ENCODE assay signal across 16 cellular contexts in the genomic region with DNA sequence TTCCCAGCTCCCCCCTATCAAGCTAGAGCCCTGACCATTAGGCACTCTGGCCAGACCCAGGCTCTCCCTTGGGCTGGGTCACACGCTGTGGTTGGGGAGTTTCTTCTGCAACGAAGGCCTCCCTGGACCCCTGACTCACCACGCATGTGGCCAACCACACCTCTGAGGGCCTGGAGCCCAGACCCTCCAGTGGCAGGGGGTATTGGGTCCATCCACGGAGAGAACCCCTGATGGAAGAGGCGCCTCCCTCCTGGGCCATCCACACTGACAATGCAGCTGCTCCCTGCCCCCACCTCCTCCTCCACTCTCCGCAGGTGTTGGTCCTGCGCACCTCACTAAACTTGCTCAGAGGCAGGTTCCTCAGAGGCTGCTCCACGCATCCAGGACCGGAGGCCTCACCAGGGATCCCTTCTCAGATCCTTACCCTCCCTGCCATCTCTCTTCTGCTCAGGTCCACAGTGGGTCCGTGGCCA.
DNase-seq lines count a peak whose midpoint lies in the region; ATAC-seq and TF ChIP-seq lines count a peak whose summit lies in the region.
"Had no signal": no experiment of that assay in that cellular context is flagged by ENCODE, and none has a peak within 500 bp of the region (broad histone marks: within the 10 kb centered on the region; RNA-seq: fewer than 3 reads in every experiment).

No MANE protein-coding gene starts in this region.

- H3K9me3 ChIP-seq in hepatocyte (ENCODE audit: low read depth), result no peaks in the 10 kb centered on the region
- H3K9me3 ChIP-seq: Peyer's patch had no signal

- H3K27me3 Mint-ChIP-seq in activated B cell treated with CpG ODN at 0.5 μM for 24 hours, result no peaks in the 10 kb centered on the region
- no peaks in the 10 kb centered on the region for H3K27me3 Mint-ChIP-seq in activated naive CD8-positive, alpha-beta T cell treated with anti-CD3 and anti-CD28 coated beads, Interleukin-2, amount 50 U/mL, for 24 hours
- H3K27me3 Mint-ChIP-seq: activated naive CD4-positive, alpha-beta T cell treated with anti-CD3 and anti-CD28 coated beads, Interleukin-2, amount 50 U/mL, for 24 hours; naive B cell had no signal

- peaks cover 31% of the 10 kb centered on the region for H3K4me1 Mint-ChIP-seq in activated B cell treated with CpG ODN at 0.5 μM for 24 hours
- no peaks in the 10 kb centered on the region for H3K4me1 Mint-ChIP-seq in activated naive CD8-positive, alpha-beta T cell treated with anti-CD3 and anti-CD28 coated beads, Interleukin-2, amount 50 U/mL, for 24 hours
- H3K4me1 Mint-ChIP-seq: activated naive CD4-positive, alpha-beta T cell treated with anti-CD3 and anti-CD28 coated beads, Interleukin-2, amount 50 U/mL, for 24 hours had no signal

- no peaks in the 10 kb centered on the region for H3K79me2 ChIP-seq in hepatocyte

- CTCF ChIA-PET in activated B cell treated with CpG ODN at 0.5 μM for 24 hours (lab: Charles Lee) (interaction anchor here (0.5 kb wide), 1 partner anchor 518 kb away, joined by 3 read pairs; no protein-coding TSS in a partner anchor), HEK293T (lab: Yijun Ruan, JAX) (interaction anchor here (0.6 kb wide), 1 partner anchor 56 kb away, joined by 3 read pairs; no protein-coding TSS in a partner anchor)

- no peak overlapping the region for H3K27ac ChIP-seq in hepatocyte
- H3K27ac ChIP-seq: Peyer's patch had no signal

- peaks cover 5% of the 10 kb centered on the region for H3K9me3 Mint-ChIP-seq in activated B cell treated with CpG ODN at 0.5 μM for 24 hours
- peaks cover 17% of the 10 kb centered on the region for H3K9me3 Mint-ChIP-seq in activated naive CD8-positive, alpha-beta T cell treated with anti-CD3 and anti-CD28 coated beads, Interleukin-2, amount 50 U/mL, for 24 hours
- H3K9me3 Mint-ChIP-seq: activated naive CD4-positive, alpha-beta T cell treated with anti-CD3 and anti-CD28 coated beads, Interleukin-2, amount 50 U/mL, for 24 hours had no signal

- H3K4me3 Mint-ChIP-seq in activated B cell treated with CpG ODN at 0.5 μM for 24 hours, result no peak overlapping the region
- no peak overlapping the region for H3K4me3 Mint-ChIP-seq in activated naive CD8-positive, alpha-beta T cell treated with anti-CD3 and anti-CD28 coated beads, Interleukin-2, amount 50 U/mL, for 24 hours
- H3K4me3 Mint-ChIP-seq: activated naive CD4-positive, alpha-beta T cell treated with anti-CD3 and anti-CD28 coated beads, Interleukin-2, amount 50 U/mL, for 24 hours had no signal

- no peaks in the 10 kb centered on the region for H3K36me3 ChIP-seq in hepatocyte (replicated peaks; ENCODE audit: insufficient read depth, low read depth)
- H3K36me3 ChIP-seq: Peyer's patch had no signal

- no peaks in the 10 kb centered on the region for H3K27me3 ChIP-seq in hepatocyte
- H3K27me3 ChIP-seq: Peyer's patch had no signal

- H3K4me2 ChIP-seq in hepatocyte, result no peak overlapping the region

- TF ChIP-seq CTCF in activated B cell treated with CpG ODN at 0.5 μM for 24 hours (IDR thresholded peaks at IDR 0.05), result no peak
- no peak for TF ChIP-seq CTCF in hepatocyte (IDR thresholded peaks at IDR 0.05; ENCODE audit: poor library complexity)

- H3K4me1 ChIP-seq in hepatocyte (ENCODE audit: insufficient read depth), result no peaks in the 10 kb centered on the region
- H3K4me1 ChIP-seq: Peyer's patch had no signal

- no peaks in the 10 kb centered on the region for H3K9me2 ChIP-seq in hepatocyte (replicated peaks; ENCODE audit: insufficient read depth)

- H3K27ac Mint-ChIP-seq in activated B cell treated with CpG ODN at 0.5 μM for 24 hours, result peak overlapping the region; percentile 70
- no peak overlapping the region for H3K27ac Mint-ChIP-seq in activated naive CD8-positive, alpha-beta T cell treated with anti-CD3 and anti-CD28 coated beads, Interleukin-2, amount 50 U/mL, for 24 hours
- H3K27ac Mint-ChIP-seq: activated naive CD4-positive, alpha-beta T cell treated with anti-CD3 and anti-CD28 coated beads, Interleukin-2, amount 50 U/mL, for 24 hours had no signal

- ATAC-seq in GM18868 (IDR thresholded peaks at IDR 0.05; ENCODE audit: unreplicated experiment) (peak; percentile 17), GM19463 (IDR thresholded peaks at IDR 0.05; ENCODE audit: unreplicated experiment) (peak; percentile 39), HG02938 (IDR thresholded peaks at IDR 0.05; ENCODE audit: unreplicated experiment) (peak; percentile 11), activated B cell treated with CpG ODN at 0.5 μM for 24 hours (ENCODE audit: low read depth) (no peak)
- ATAC-seq in activated naive CD8-positive, alpha-beta T cell treated with anti-CD3 and anti-CD28 coated beads, Interleukin-2, amount 50 U/mL, for 24 hours, result no peak
- ATAC-seq: left cardiac atrium, right cardiac atrium had no signal

- no peak overlapping the region for H2AFZ ChIP-seq in hepatocyte

- H4K20me1 ChIP-seq in hepatocyte (ENCODE audit: insufficient read depth, poor library complexity, severe bottlenecking), result no peaks in the 10 kb centered on the region

- POLR2A ChIA-PET in activated B cell treated with CpG ODN at 0.5 μM for 24 hours (lab: Charles Lee), result no interaction called here
- POLR2A ChIA-PET in HEK293T (lab: Yijun Ruan, JAX), result no interaction called here

- DNase-seq in activated B cell treated with CpG ODN at 0.5 μM for 24 hours, result no peak
- DNase-seq in activated naive CD8-positive, alpha-beta T cell treated with anti-CD3 and anti-CD28 coated beads, Interleukin-2, amount 50 U/mL, for 24 hours, result no peak
- no peak for DNase-seq in HEK293T (ENCODE audit: extremely low spot score)
- DNase-seq in NCI-H1092 treated with DMSO at 0.1 percent for 48 hours (lab: John Stamatoyannopoulos, UW), result no peak
- DNase-seq in hepatocyte (ENCODE audit: low spot score), result no peak
- DNase-seq: central memory CD4-positive, alpha-beta T cell; GOT3; left cardiac atrium; NCI-H2227 treated with DMSO at 0.1 percent for 48 hours; Peyer's patch; right cardiac atrium had no signal

- intact Hi-C loops in activated B cell treated with CpG ODN at 0.5 μM for 24 hours (cut with micrococcal nuclease), result loop anchor here (1.0 kb wide), 2 partner anchors 18 to 120 kb away; no protein-coding TSS in a partner anchor

- H3K4me3 ChIP-seq in hepatocyte, result no peak overlapping the region
- H3K4me3 ChIP-seq: Peyer's patch had no signal

- 98% methylated on average over 10 of the region's 10 CpGs for WGBS in hepatocyte (ENCODE audit: low lambda C conversion rate, missing lambda C conversion rate)

- H3K36me3 Mint-ChIP-seq in activated B cell treated with CpG ODN at 0.5 μM for 24 hours (ENCODE audit: low read depth), result no peaks in the 10 kb centered on the region
- H3K36me3 Mint-ChIP-seq in activated naive CD8-positive, alpha-beta T cell treated with anti-CD3 and anti-CD28 coated beads, Interleukin-2, amount 50 U/mL, for 24 hours (ENCODE audit: low read depth), result no peaks in the 10 kb centered on the region
- H3K36me3 Mint-ChIP-seq: naive B cell had no signal

TF ChIP-seq in HEK293T, 16 proteins besides CTCF, POLR2A, EP300 and RAD21:
- no peak for TF ChIP-seq FOXM1 (IDR thresholded peaks at IDR 0.05; ENCODE audit: borderline replicate concordance)
- TF ChIP-seq HDGF (IDR thresholded peaks at IDR 0.05; ENCODE audit: borderline replicate concordance), result no peak
- no peak for TF ChIP-seq BHLHE40 (IDR thresholded peaks at IDR 0.05; ENCODE audit: borderline replicate concordance)
- no peak for TF ChIP-seq ELF4 (IDR thresholded peaks at IDR 0.05)
- TF ChIP-seq, protein P1, sequence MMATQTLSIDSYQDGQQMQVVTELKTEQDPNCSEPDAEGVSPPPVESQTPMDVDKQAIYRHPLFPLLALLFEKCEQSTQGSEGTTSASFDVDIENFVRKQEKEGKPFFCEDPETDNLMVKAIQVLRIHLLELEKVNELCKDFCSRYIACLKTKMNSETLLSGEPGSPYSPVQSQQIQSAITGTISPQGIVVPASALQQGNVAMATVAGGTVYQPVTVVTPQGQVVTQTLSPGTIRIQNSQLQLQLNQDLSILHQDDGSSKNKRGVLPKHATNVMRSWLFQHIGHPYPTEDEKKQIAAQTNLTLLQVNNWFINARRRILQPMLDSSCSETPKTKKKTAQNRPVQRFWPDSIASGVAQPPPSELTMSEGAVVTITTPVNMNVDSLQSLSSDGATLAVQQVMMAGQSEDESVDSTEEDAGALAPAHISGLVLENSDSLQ (IDR thresholded peaks at IDR 0.05), result no peak
- TF ChIP-seq FOXA1 (IDR thresholded peaks at IDR 0.05), result no peak
- no peak for TF ChIP-seq SUZ12 (IDR thresholded peaks at IDR 0.05)
- TF ChIP-seq NFRKB (IDR thresholded peaks at IDR 0.05), result no peak
- TF ChIP-seq ZNF384 (IDR thresholded peaks at IDR 0.05), result no peak
- TF ChIP-seq SP1 (IDR thresholded peaks at IDR 0.05), result no peak
- no peak for TF ChIP-seq CTBP1 (IDR thresholded peaks at IDR 0.05; ENCODE audit: borderline replicate concordance)
- TF ChIP-seq TARDBP (IDR thresholded peaks at IDR 0.05), result no peak
- no peak for TF ChIP-seq FOXK2 (IDR thresholded peaks at IDR 0.05)
- TF ChIP-seq L3MBTL2 (conservative IDR thresholded peaks at IDR 0.05), result no peak
- no peak for TF ChIP-seq LEF1 (IDR thresholded peaks at IDR 0.05; ENCODE audit: borderline replicate concordance)
- no peak for TF ChIP-seq ARNT (IDR thresholded peaks at IDR 0.05)

Comparison
In these comparisons a context has a peak if more than half of its experiments do, and no peak if none do; other contexts are left out.
1. ATAC-seq: peak in GM18868 (single experiment), GM19463 (single experiment) and HG02938 (single experiment); none in activated B cell treated with CpG ODN at 0.5 μM for 24 hours (single experiment) and activated naive CD8-positive, alpha-beta T cell treated with anti-CD3 and anti-CD28 coated beads, Interleukin-2, amount 50 U/mL, for 24 hours (single experiment).